In genomic region chr7:358352-358751, GRCh38 we compare ENCODE assay signal across 26 cellular contexts.
"Had no signal": no experiment of that assay in that cellular context is flagged by ENCODE, and none has a peak within 500 bp of the region (broad histone marks: within the 10 kb centered on the region; RNA-seq: fewer than 3 reads in every experiment).

No MANE protein-coding gene starts in this region.

- H3K4me2 ChIP-seq: hepatocyte had no signal

- ATAC-seq: foreskin keratinocyte; gastroesophageal sphincter; heart left ventricle; left cardiac atrium; left lung; naive thymus-derived CD4-positive, alpha-beta T cell; stimulated activated memory B cell treated with anti-CD40 and anti-IgM and Interleukin-4, amounts not matched to agents 10 μg/mL and 1 μg/mL and 100 μg/mL, for 72 hours; stimulated activated naive CD8-positive, alpha-beta T cell treated with anti-CD3 and anti-CD28 coated beads, Interleukin-15, Interleukin-2, amounts not matched to agents 100 U/mL and 50 U/mL, for 24 hours; upper lobe of right lung had no signal

- H3K27ac ChIP-seq: colonic mucosa, esophagus muscularis mucosa, foreskin keratinocyte, gastroesophageal sphincter, heart left ventricle, hepatocyte, thoracic aorta, tibial nerve, upper lobe of right lung, uterus had no signal

- H3K36me3 ChIP-seq: colonic mucosa, esophagus muscularis mucosa, gastroesophageal sphincter, heart left ventricle, left lung, thoracic aorta, tibial nerve, upper lobe of right lung, uterus had no signal

- H3K4me3 ChIP-seq: colonic mucosa, esophagus muscularis mucosa, gastroesophageal sphincter, heart left ventricle, hepatocyte, left lung, thoracic aorta, tibial nerve, upper lobe of right lung, uterus had no signal

- H3K4me1 ChIP-seq: colonic mucosa, gastroesophageal sphincter, uterus had no signal

- H3K79me2 ChIP-seq: hepatocyte had no signal

- H3K9me3 ChIP-seq: colonic mucosa, thoracic aorta, upper lobe of right lung, uterus had no signal

- DNase-seq: colonic mucosa; dermis blood vessel endothelial cell; effector memory CD4-positive, alpha-beta T cell; foreskin keratinocyte; left cardiac atrium; mesenchymal stem cell; midbrain; naive thymus-derived CD4-positive, alpha-beta T cell; nucleus accumbens; retina; small intestine; stimulated activated CD4-positive, alpha-beta T cell treated with anti-CD3 and anti-CD28 coated beads, Interleukin-12 subunit alpha, Interleukin-12 subunit beta, amount 100 ng/mL, for 4 hours; stimulated activated CD4-positive, alpha-beta T cell treated with anti-CD3 and anti-CD28 coated beads, Interleukin-1b, Interleukin-23, amount 100 ng/mL, for 48 hours; stimulated activated CD4-positive, alpha-beta T cell treated with anti-CD3 and anti-CD28 coated beads, Interleukin-4, amount 100 ng/mL, for 4 hours; stimulated activated naive CD8-positive, alpha-beta T cell treated with anti-CD3 and anti-CD28 coated beads, Interleukin-15, Interleukin-2, amounts not matched to agents 100 U/mL and 50 U/mL, for 24 hours; substantia nigra; upper lobe of right lung; uterus had no signal

- H3K27me3 ChIP-seq: colonic mucosa, foreskin keratinocyte, hepatocyte had no signal
